In genomic region chr11:126337121-126337471, GRCh38 we compare ENCODE assay signal across 20 cellular contexts. TPM values are rescaled to one million over a fixed set of nuclear protein-coding genes. Genes with fewer than 3 reads are reported as not detected.
DNase-seq lines count a peak whose midpoint lies in the region; ATAC-seq and TF ChIP-seq lines count a peak whose summit lies in the region.
"Had no signal": no experiment of that assay in that cellular context is flagged by ENCODE, and none has a peak within 500 bp of the region (broad histone marks: within the 10 kb centered on the region; RNA-seq: fewer than 3 reads in every experiment).

No MANE protein-coding gene starts in this region.

- no peak overlapping the region for H3K4me3 Mint-ChIP-seq in activated naive CD8-positive, alpha-beta T cell treated with anti-CD3 and anti-CD28 coated beads, Interleukin-2, amount 10 ng/mL, durations not matched to agents 7 days and 5 days
- H3K4me3 Mint-ChIP-seq in activated naive CD8-positive, alpha-beta T cell treated with anti-CD3 and anti-CD28 coated beads for 36 hours, result no peak overlapping the region
- no peak overlapping the region for H3K4me3 Mint-ChIP-seq in stimulated activated naive CD8-positive, alpha-beta T cell treated with anti-CD3 and anti-CD28 coated beads, Interleukin-15, amount 100 ng/mL, for 72 hours
- H3K4me3 Mint-ChIP-seq: activated CD8-positive, alpha-beta T cell treated with anti-CD3 and anti-CD28 coated beads for 36 hours; activated naive CD8-positive, alpha-beta T cell treated with anti-CD3 and anti-CD28 coated beads, Interleukin-2, amount 50 U/mL, for 24 hours; CD4-positive, CD25-positive, alpha-beta regulatory T cell; GM23338 had no signal

- no peaks in the 10 kb centered on the region for H3K9me3 Mint-ChIP-seq in activated naive CD8-positive, alpha-beta T cell treated with anti-CD3 and anti-CD28 coated beads, Interleukin-2, amount 10 ng/mL, durations not matched to agents 7 days and 5 days
- no peaks in the 10 kb centered on the region for H3K9me3 Mint-ChIP-seq in activated naive CD8-positive, alpha-beta T cell treated with anti-CD3 and anti-CD28 coated beads for 36 hours
- no peaks in the 10 kb centered on the region for H3K9me3 Mint-ChIP-seq in stimulated activated naive CD8-positive, alpha-beta T cell treated with anti-CD3 and anti-CD28 coated beads, Interleukin-15, amount 100 ng/mL, for 72 hours
- H3K9me3 Mint-ChIP-seq: activated CD8-positive, alpha-beta T cell treated with anti-CD3 and anti-CD28 coated beads for 36 hours; activated naive CD8-positive, alpha-beta T cell treated with anti-CD3 and anti-CD28 coated beads, Interleukin-2, amount 50 U/mL, for 24 hours; CD4-positive, CD25-positive, alpha-beta regulatory T cell; GM23338 had no signal

- H3K4me3 ChIP-seq in neuronal stem cell (ENCODE audit: low read length in 2 of 2) (no peak overlapping the region), vagina (no peak overlapping the region)
- H3K4me3 ChIP-seq: GM23338, stomach, tibial artery had no signal

- H3K27ac Mint-ChIP-seq in activated naive CD8-positive, alpha-beta T cell treated with anti-CD3 and anti-CD28 coated beads, Interleukin-2, amount 10 ng/mL, durations not matched to agents 7 days and 5 days, result peak overlapping the region; percentile 22
- no peak overlapping the region for H3K27ac Mint-ChIP-seq in activated naive CD8-positive, alpha-beta T cell treated with anti-CD3 and anti-CD28 coated beads for 36 hours
- H3K27ac Mint-ChIP-seq in stimulated activated naive CD8-positive, alpha-beta T cell treated with anti-CD3 and anti-CD28 coated beads, Interleukin-15, amount 100 ng/mL, for 72 hours, result no peak overlapping the region
- H3K27ac Mint-ChIP-seq: activated naive CD8-positive, alpha-beta T cell treated with anti-CD3 and anti-CD28 coated beads, Interleukin-2, amount 50 U/mL, for 24 hours had no signal

- POLR2A ChIA-PET in activated naive CD8-positive, alpha-beta T cell treated with anti-CD3 and anti-CD28 coated beads, Interleukin-2, amount 10 ng/mL, durations not matched to agents 7 days and 5 days (lab: Charles Lee), result interaction anchor here (0.8 to 1.3 kb wide), 2 partner anchors 17 to 18 kb away, joined by 3 to 4 read pairs; no protein-coding TSS in a partner anchor
- POLR2A ChIA-PET in RWPE1 (lab: Yijun Ruan, JAX; ENCODE audit: low non-redundant PET), result no interaction called here

- H3K27ac ChIP-seq in RWPE1 (0 out of 2 replicates have a peak overlapping the region, but pooled peaks have one; percentile 45), neuronal stem cell (replicated peaks; ENCODE audit: low read length) (no peak overlapping the region), vagina (no peak overlapping the region)
- H3K27ac ChIP-seq: stomach, tibial artery had no signal

- H3K9me3 ChIP-seq in neuronal stem cell (replicated peaks in 1 of 2; ENCODE audit: control insufficient read depth in 2 of 2, insufficient read depth in 1 of 2, low read depth in 1 of 2, low read length in 2 of 2) (no peaks in the 10 kb centered on the region), vagina (no peaks in the 10 kb centered on the region)
- H3K9me3 ChIP-seq: stomach, tibial artery had no signal

- H3K79me1 ChIP-seq in neuronal stem cell (ENCODE audit: low read depth, low read length), result no peaks in the 10 kb centered on the region

- no peak overlapping the region for H3K4ac ChIP-seq in neuronal stem cell (ENCODE audit: low read length)

- no peak for DNase-seq in activated naive CD8-positive, alpha-beta T cell treated with anti-CD3 and anti-CD28 coated beads, Interleukin-2, amount 10 ng/mL, durations not matched to agents 7 days and 5 days
- no peak for DNase-seq in activated naive CD8-positive, alpha-beta T cell treated with anti-CD3 and anti-CD28 coated beads for 36 hours
- no peak for DNase-seq in RWPE1 (ENCODE audit: low spot score)
- DNase-seq in left kidney (ENCODE audit: low read depth, low spot score), result peak; percentile 76
- no peak for DNase-seq in neuronal stem cell (ENCODE audit: low spot score)
- DNase-seq in vagina (ENCODE audit: extremely low spot score in 2 of 2), result no peak
- no peak for DNase-seq in stimulated activated naive CD8-positive, alpha-beta T cell treated with anti-CD3 and anti-CD28 coated beads, Interleukin-15, amount 100 ng/mL, for 72 hours
- DNase-seq in NCI-H1417 (lab: John Stamatoyannopoulos, UW), result no peak
- DNase-seq: 8988T; activated CD4-positive, alpha-beta T cell treated with anti-CD3 and anti-CD28 coated beads for 1 hour; activated CD8-positive, alpha-beta T cell treated with anti-CD3 and anti-CD28 coated beads for 36 hours; activated naive CD8-positive, alpha-beta T cell treated with anti-CD3 and anti-CD28 coated beads, Interleukin-2, amount 50 U/mL, for 24 hours; CD4-positive, CD25-positive, alpha-beta regulatory T cell; NCI-H1436; NCI-H345; NCI-H748 treated with DMSO at 0.1 percent for 48 hours; stomach had no signal

- ATAC-seq in activated naive CD8-positive, alpha-beta T cell treated with anti-CD3 and anti-CD28 coated beads, Interleukin-2, amount 10 ng/mL, durations not matched to agents 7 days and 5 days (ENCODE audit: low read depth), result no peak
- no peak for ATAC-seq in stimulated activated naive CD8-positive, alpha-beta T cell treated with anti-CD3 and anti-CD28 coated beads, Interleukin-15, amount 100 ng/mL, for 72 hours
- ATAC-seq: activated CD8-positive, alpha-beta T cell treated with anti-CD3 and anti-CD28 coated beads for 36 hours; activated naive CD8-positive, alpha-beta T cell treated with anti-CD3 and anti-CD28 coated beads, Interleukin-2, amount 50 U/mL, for 24 hours had no signal

- H3K36me3 ChIP-seq in neuronal stem cell (replicated peaks in 1 of 2; ENCODE audit: control insufficient read depth in 2 of 2, insufficient read depth in 2 of 2, low read length in 2 of 2) (peaks cover 8 to 43% of the 10 kb centered on the region in 2 donors), vagina (peaks cover 0 to 7% of the 10 kb centered on the region in 2 donors)

- no peak overlapping the region for H3K14ac ChIP-seq in neuronal stem cell (ENCODE audit: low read length)

- H3K36me3 Mint-ChIP-seq in activated naive CD8-positive, alpha-beta T cell treated with anti-CD3 and anti-CD28 coated beads, Interleukin-2, amount 10 ng/mL, durations not matched to agents 7 days and 5 days, result peaks cover 7% of the 10 kb centered on the region
- peaks cover 16% of the 10 kb centered on the region for H3K36me3 Mint-ChIP-seq in activated naive CD8-positive, alpha-beta T cell treated with anti-CD3 and anti-CD28 coated beads for 36 hours

- H3K4me2 ChIP-seq in neuronal stem cell (ENCODE audit: insufficient read depth, low read length, poor library complexity, severe bottlenecking), result no peak overlapping the region

- H2AFZ ChIP-seq in neuronal stem cell (ENCODE audit: low read length), result no peak overlapping the region
- H2AFZ ChIP-seq: GM23338 had no signal

- H2AK5ac ChIP-seq in neuronal stem cell (ENCODE audit: low read depth, low read length), result no peak overlapping the region

- peak overlapping the region; percentile 15 for H3K23ac ChIP-seq in neuronal stem cell (ENCODE audit: low read depth, low read length, poor library complexity)

- peak overlapping the region; percentile 54 for H3K18ac ChIP-seq in neuronal stem cell (ENCODE audit: low read length)

- no peak overlapping the region for H2BK5ac ChIP-seq in neuronal stem cell (ENCODE audit: low read length)

- H2BK120ac ChIP-seq in neuronal stem cell (ENCODE audit: low read depth, low read length), result no peak overlapping the region

- no peak for TF ChIP-seq POLR2A in vagina (IDR thresholded peaks at IDR 0.05)

- no peak for TF ChIP-seq CTCF in RWPE1 (conservative IDR thresholded peaks at IDR 0.05; ENCODE audit: low read depth)
- TF ChIP-seq CTCF in vagina (IDR thresholded peaks at IDR 0.05), result no peak

- H3K27me3 Mint-ChIP-seq in activated naive CD8-positive, alpha-beta T cell treated with anti-CD3 and anti-CD28 coated beads, Interleukin-2, amount 10 ng/mL, durations not matched to agents 7 days and 5 days, result no peaks in the 10 kb centered on the region
- H3K27me3 Mint-ChIP-seq in activated naive CD8-positive, alpha-beta T cell treated with anti-CD3 and anti-CD28 coated beads for 36 hours, result no peaks in the 10 kb centered on the region
- no peaks in the 10 kb centered on the region for H3K27me3 Mint-ChIP-seq in stimulated activated naive CD8-positive, alpha-beta T cell treated with anti-CD3 and anti-CD28 coated beads, Interleukin-15, amount 100 ng/mL, for 72 hours
- H3K27me3 Mint-ChIP-seq: activated CD8-positive, alpha-beta T cell treated with anti-CD3 and anti-CD28 coated beads for 36 hours; activated naive CD8-positive, alpha-beta T cell treated with anti-CD3 and anti-CD28 coated beads, Interleukin-2, amount 50 U/mL, for 24 hours; CD4-positive, CD25-positive, alpha-beta regulatory T cell; progenitor cell of endocrine pancreas had no signal

- no peak overlapping the region for H3K9ac ChIP-seq in neuronal stem cell (ENCODE audit: low read depth, low read length, poor library complexity)

- H4K91ac ChIP-seq in neuronal stem cell (ENCODE audit: low read depth, low read length, poor library complexity), result no peak overlapping the region

- H3K4me1 ChIP-seq in neuronal stem cell (ENCODE audit: control insufficient read depth in 2 of 2, insufficient read depth in 1 of 2, low read depth in 1 of 2, low read length in 2 of 2) (peaks cover 20 to 30% of the 10 kb centered on the region in 2 donors), vagina (peaks cover 30% of the 10 kb centered on the region)

- no peak overlapping the region for H2BK12ac ChIP-seq in neuronal stem cell (ENCODE audit: low read length)

- intact Hi-C loops in vagina (cut with DNase I), result no loop called here

- H3K27me3 ChIP-seq in neuronal stem cell (ENCODE audit: control insufficient read depth in 3 of 3, insufficient read depth in 3 of 3, low read depth in 1 of 3, low read length in 3 of 3), result no peaks in the 10 kb centered on the region
- no peaks in the 10 kb centered on the region for H3K27me3 ChIP-seq in vagina
- H3K27me3 ChIP-seq: stomach, tibial artery had no signal

- CTCF ChIA-PET in RWPE1 (lab: Yijun Ruan, JAX), result no interaction called here

- no peak overlapping the region for H2BK15ac ChIP-seq in neuronal stem cell (ENCODE audit: low read length)

- H4K8ac ChIP-seq in neuronal stem cell (ENCODE audit: low read depth, low read length), result peak overlapping the region; percentile 94

- H3K4me1 Mint-ChIP-seq in activated naive CD8-positive, alpha-beta T cell treated with anti-CD3 and anti-CD28 coated beads, Interleukin-2, amount 10 ng/mL, durations not matched to agents 7 days and 5 days, result peaks cover 15% of the 10 kb centered on the region
- H3K4me1 Mint-ChIP-seq in activated naive CD8-positive, alpha-beta T cell treated with anti-CD3 and anti-CD28 coated beads for 36 hours, result peaks cover 8% of the 10 kb centered on the region
- H3K4me1 Mint-ChIP-seq in stimulated activated naive CD8-positive, alpha-beta T cell treated with anti-CD3 and anti-CD28 coated beads, Interleukin-15, amount 100 ng/mL, for 72 hours, result peaks cover 20% of the 10 kb centered on the region

- no CpG with 5 or more reads among the region's 4 CpGs for WGBS in neuronal stem cell (ENCODE audit: extremely low coverage in 2 of 2, insufficient read length in 2 of 2, insufficient replicate concordance in 1 of 2), 2 donors

RNA-seq across cellular contexts. Expression of gene ST3GAL4, which starts 18.4 kb away (rescaled TPM):
- 1 to 10 TPM; 6.3 to 8.5 TPM for total RNA-seq in activated naive CD8-positive, alpha-beta T cell treated with anti-CD3 and anti-CD28 coated beads, Interleukin-2, amount 10 ng/mL, durations not matched to agents 7 days and 5 days
- total RNA-seq in activated naive CD8-positive, alpha-beta T cell treated with anti-CD3 and anti-CD28 coated beads for 36 hours, result 10 to 100 TPM; 10.6 to 11.8 TPM
- 12.7 TPM for polyA plus RNA-seq in neuronal stem cell (2013, experiment 1 of 2)
- polyA plus RNA-seq in neuronal stem cell (2013, experiment 2 of 2), result 11.2 TPM
- total RNA-seq in vagina, result 41.5 TPM

RNA-seq across cellular contexts. Expression of gene DCPS, which starts 33.2 kb away (rescaled TPM):
- 10 to 100 TPM; 27.4 to 29.1 TPM for total RNA-seq in activated naive CD8-positive, alpha-beta T cell treated with anti-CD3 and anti-CD28 coated beads, Interleukin-2, amount 10 ng/mL, durations not matched to agents 7 days and 5 days
- total RNA-seq in activated naive CD8-positive, alpha-beta T cell treated with anti-CD3 and anti-CD28 coated beads for 36 hours, result 10 to 100 TPM; 29.1 to 29.3 TPM
- 21.3 TPM for polyA plus RNA-seq in neuronal stem cell (2013, experiment 1 of 2)
- 21.8 TPM for polyA plus RNA-seq in neuronal stem cell (2013, experiment 2 of 2)
- 15.5 TPM for total RNA-seq in vagina

RNA-seq across cellular contexts. Expression of gene TIRAP, which starts 54.2 kb away (rescaled TPM):
- 10 to 100 TPM; 15.6 to 18.8 TPM for total RNA-seq in activated naive CD8-positive, alpha-beta T cell treated with anti-CD3 and anti-CD28 coated beads, Interleukin-2, amount 10 ng/mL, durations not matched to agents 7 days and 5 days
- total RNA-seq in activated naive CD8-positive, alpha-beta T cell treated with anti-CD3 and anti-CD28 coated beads for 36 hours, result 1 to 10 TPM; 4.7 to 5.2 TPM
- 4.2 TPM for polyA plus RNA-seq in neuronal stem cell (2013, experiment 1 of 2)
- polyA plus RNA-seq in neuronal stem cell (2013, experiment 2 of 2), result 4.2 TPM
- 16.9 TPM for total RNA-seq in vagina
